Comparison of ENCODE assay signal across 8 cellular contexts in genomic region chr12:48157889-48158370, GRCh38. TPM values are rescaled to one million over a fixed set of nuclear protein-coding genes. Genes with fewer than 3 reads are reported as not detected.
DNase-seq lines count a peak whose midpoint lies in the region; ATAC-seq, FAIRE-seq and TF ChIP-seq lines count a peak whose summit lies in the region.
"Had no signal": no experiment of that assay in that cellular context is flagged by ENCODE, and none has a peak within 500 bp of the region (broad histone marks: within the 10 kb centered on the region; RNA-seq: fewer than 3 reads in every experiment).

No MANE protein-coding gene starts in this region.

- peak overlapping the region; percentile 6 for H3K4me3 ChIP-seq in H7 (ENCODE audit: insufficient read depth, low read depth, low read length)
- peak overlapping the region; percentile 39 for H3K4me3 ChIP-seq in SU-DHL-6 (ENCODE audit: insufficient read depth, low read length, poor library complexity, severe bottlenecking)

- H3K9me3 ChIP-seq in SU-DHL-6 (ENCODE audit: insufficient read depth, low read length) = no peaks in the 10 kb centered on the region

- H3K27ac ChIP-seq in SU-DHL-6 (ENCODE audit: low read depth, low read length) = peak overlapping the region; percentile 47

- no peaks in the 10 kb centered on the region for H3K9me2 ChIP-seq in SU-DHL-6 (replicated peaks; ENCODE audit: insufficient read depth, low read length)

- H3K36me3 ChIP-seq in H7 (replicated peaks; ENCODE audit: control insufficient read depth, insufficient read depth, low read length) = no peaks in the 10 kb centered on the region
- H3K36me3 ChIP-seq in SU-DHL-6 (ENCODE audit: low read length) = no peaks in the 10 kb centered on the region

- FAIRE-seq in HTR-8/SVneo (lab: Jason Lieb, UNC) = no peak

- H2AFZ ChIP-seq in SU-DHL-6 (ENCODE audit: low read depth, low read length, severe bottlenecking) = peak overlapping the region; percentile 83

- DNase-seq in H7 (no peak), fibroblast of peridontal ligament (ENCODE audit: extremely low read depth) (peak; percentile 23), NCI-H2081 (lab: John Stamatoyannopoulos, UW) (no peak), HTR-8/SVneo (ENCODE audit: insufficient read length, low spot score) (no peak)
- DNase-seq in stimulated activated CD8-positive, alpha-beta memory T cell treated with anti-CD3 and anti-CD28 coated beads, Interleukin-4, amount 100 ng/mL, for 48 hours = peak; percentile 38

- H3K79me2 ChIP-seq in SU-DHL-6 (ENCODE audit: insufficient read depth, low read length) = peaks cover 15% of the 10 kb centered on the region

- H3K4me2 ChIP-seq in SU-DHL-6 (ENCODE audit: low read depth, low read length, poor library complexity, severe bottlenecking) = peak overlapping the region; percentile 81

- no peaks in the 10 kb centered on the region for H3F3A ChIP-seq in SU-DHL-6 (ENCODE audit: insufficient read depth)

- H3K27me3 ChIP-seq in H7 (ENCODE audit: control insufficient read depth, insufficient read depth, low read length) (no peaks in the 10 kb centered on the region; the same call in 1 of the 2 replicates), SU-DHL-6 (ENCODE audit: low read length) (no peaks in the 10 kb centered on the region)

- peak overlapping the region; percentile 66 for H3K9ac ChIP-seq in SU-DHL-6 (ENCODE audit: low read length)

- no peak for ATAC-seq in GM18502 (IDR thresholded peaks at IDR 0.05; ENCODE audit: poor library complexity, unreplicated experiment)

- no peak for TF ChIP-seq CTCF in SU-DHL-6 (IDR thresholded peaks at IDR 0.05; ENCODE audit: insufficient read depth, low read length, poor library complexity, severe bottlenecking)

- H4K20me1 ChIP-seq in SU-DHL-6 (ENCODE audit: low read depth, low read length) = no peaks in the 10 kb centered on the region

RNA-seq across cellular contexts. Expression of gene ASB8, which starts 0.6 kb away (rescaled TPM):
- total RNA-seq in H7 (2014; rRNA removed; shearing (Covaris generic)) = 7.5 and 8.5 TPM in 2 replicates

RNA-seq across cellular contexts. Expression of gene CCDC184, which starts 25.5 kb away (rescaled TPM):
- 0.07 and 0.17 TPM in 2 replicates for total RNA-seq in H7 (2014; rRNA removed; shearing (Covaris generic))

RNA-seq across cellular contexts. Expression of gene PFKM, which starts 38.8 kb away (rescaled TPM):
- 61.5 and 70.2 TPM in 2 replicates for total RNA-seq in H7 (2014; rRNA removed; shearing (Covaris generic))

RNA-seq across cellular contexts. Expression of gene OR10AD1, which starts 45.2 kb away (rescaled TPM):
- total RNA-seq in H7 (2014; rRNA removed; shearing (Covaris generic)) = not detected in 2 replicates
- total RNA-seq: activated CD8-positive, alpha-beta memory T cell treated with anti-CD3 and anti-CD28 coated beads for 36 hours had no signal

RNA-seq across cellular contexts. Expression of gene SENP1, which starts 52.1 kb away (rescaled TPM):
- total RNA-seq in H7 (2014; rRNA removed; shearing (Covaris generic)) = 26.7 and 27.0 TPM in 2 replicates

Comparison
In these comparisons a context has a peak if more than half of its experiments do, and no peak if none do; other contexts are left out.
1. DNase-seq: peak in fibroblast of peridontal ligament (single experiment) and stimulated activated CD8-positive, alpha-beta memory T cell treated with anti-CD3 and anti-CD28 coated beads, Interleukin-4, amount 100 ng/mL, for 48 hours (single experiment); none in H7 (single experiment), NCI-H2081 (0 of 2) and HTR-8/SVneo (single experiment).